ENCODE assay signal across 35 cellular contexts in the genomic region with DNA sequence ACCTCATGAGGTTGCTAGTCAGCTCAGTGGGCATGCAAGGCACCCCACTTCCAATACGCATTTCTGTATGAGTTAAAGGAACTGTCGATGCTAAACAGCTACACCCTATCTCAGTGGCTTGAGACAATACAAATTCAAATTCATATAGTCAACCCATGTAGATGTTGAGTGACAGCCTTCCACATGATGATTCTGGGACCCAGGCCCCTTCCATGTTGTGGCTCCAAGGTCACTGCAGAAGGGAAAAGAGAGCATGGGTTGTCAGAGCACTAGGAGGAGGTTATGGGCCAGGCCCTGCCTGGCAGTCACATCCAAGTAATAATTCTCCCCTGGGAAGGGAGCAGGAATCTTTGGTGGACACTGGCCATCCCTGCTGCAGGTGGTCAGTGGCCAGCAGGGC. TPM values are rescaled to one million over a fixed set of nuclear protein-coding genes. Genes with fewer than 3 reads are reported as not detected.
"Had no signal": no experiment of that assay in that cellular context is flagged by ENCODE, and none has a peak within 500 bp of the region (broad histone marks: within the 10 kb centered on the region; RNA-seq: fewer than 3 reads in every experiment).

No MANE protein-coding gene starts in this region.

- H3K27ac ChIP-seq: body of pancreas, colonic mucosa, dorsolateral prefrontal cortex, esophagus squamous epithelium, gastroesophageal sphincter, WERI-Rb-1 had no signal

- ATAC-seq: activated CD8-positive, alpha-beta T cell treated with anti-CD3 and anti-CD28 coated beads for 36 hours; activated T-cell treated with anti-CD3 and anti-CD28 coated beads, Interleukin-2, amount 50 U/mL, for 4 hours; activated T-helper 17 cell treated with anti-CD3 and anti-CD28 coated beads, Interleukin-2, amount 50 U/mL, for 72 hours; body of pancreas; gastroesophageal sphincter; T-helper 17 cell had no signal

- H3K27me3 ChIP-seq: body of pancreas, colonic mucosa, dorsolateral prefrontal cortex, esophagus squamous epithelium, gastroesophageal sphincter had no signal

- H3K4me3 ChIP-seq: body of pancreas, colonic mucosa, dorsolateral prefrontal cortex, esophagus squamous epithelium, gastroesophageal sphincter had no signal

- H3K36me3 ChIP-seq: colonic mucosa, esophagus squamous epithelium, gastroesophageal sphincter had no signal

- H3K4me3 Mint-ChIP-seq: activated CD8-positive, alpha-beta T cell treated with anti-CD3 and anti-CD28 coated beads for 36 hours; activated naive CD8-positive, alpha-beta T cell; activated T-cell treated with anti-CD3 and anti-CD28 coated beads, Interleukin-2, amount 50 U/mL, for 4 hours; activated T-helper 17 cell treated with anti-CD3 and anti-CD28 coated beads, Interleukin-2, amount 50 U/mL, for 72 hours; T-helper 17 cell; T-helper 2 cell treated with Interferon-gamma antibody and Interleukin-4, amounts not matched to agents 5 μg/mL and 100 μg/mL, for 36 hours had no signal

- DNase-seq: activated CD4-positive, alpha-beta T cell treated with anti-CD3 and anti-CD28 coated beads for 4 hours; activated CD4-positive, alpha-beta T cell treated with anti-CD3 and anti-CD28 coated beads, Interleukin-2, amount 50 U/mL, for 1 hour; activated CD4-positive, alpha-beta T cell treated with anti-CD3 and anti-CD28 coated beads, Interleukin-2, amount 50 U/mL, for 48 hours; activated CD4-positive, CD25-positive, alpha-beta regulatory T cell; activated CD4-positive, CD25-positive, alpha-beta regulatory T cell treated with anti-CD3 and anti-CD28 coated beads, Interleukin-2, amount 50 U/mL, for 72 hours; activated CD8-positive, alpha-beta memory T cell treated with anti-CD3 and anti-CD28 coated beads for 24 hours; activated CD8-positive, alpha-beta T cell treated with anti-CD3 and anti-CD28 coated beads for 36 hours; activated effector memory CD4-positive, alpha-beta T cell treated with Interleukin-2 at 50 U/mL for 16 hours; activated gamma-delta T cell treated with Interleukin-2 at 50 U/mL for 16 hours; activated naive CD4-positive, alpha-beta T cell treated with anti-CD3 and anti-CD28 coated beads, Interleukin-2, amount 50 U/mL, for 16 hours; activated naive CD4-positive, alpha-beta T cell treated with Interleukin-2 at 50 U/mL for 16 hours; activated T-cell treated with anti-CD3 and anti-CD28 coated beads, Interleukin-2, amount 50 U/mL, for 4 hours; amniotic stem cell; aorta; body of pancreas; caudate nucleus; cerebellar nuclear complex; colonic mucosa; dorsolateral prefrontal cortex; effector memory CD4-positive, alpha-beta T cell; erythroblast; esophagus squamous epithelium; foreskin melanocyte; head of caudate nucleus; hippocampal formation; T-helper 1 cell; T-helper 17 cell; T1000; WERI-Rb-1 had no signal

- H3K27ac Mint-ChIP-seq: activated CD8-positive, alpha-beta T cell treated with anti-CD3 and anti-CD28 coated beads for 36 hours; activated naive CD8-positive, alpha-beta T cell; activated T-helper 17 cell treated with anti-CD3 and anti-CD28 coated beads, Interleukin-2, amount 50 U/mL, for 72 hours; T-helper 2 cell treated with Interferon-gamma antibody and Interleukin-4, amounts not matched to agents 5 μg/mL and 100 μg/mL, for 36 hours had no signal

- H3K27me3 Mint-ChIP-seq: activated CD8-positive, alpha-beta T cell treated with anti-CD3 and anti-CD28 coated beads for 36 hours; activated naive CD8-positive, alpha-beta T cell; activated T-helper 17 cell treated with anti-CD3 and anti-CD28 coated beads, Interleukin-2, amount 50 U/mL, for 72 hours; T-helper 17 cell had no signal

- H3K4me1 ChIP-seq: body of pancreas, colonic mucosa had no signal

- H3K9me3 ChIP-seq: body of pancreas, colonic mucosa, esophagus squamous epithelium had no signal

RNA-seq across cellular contexts. Expression of gene C10orf105, which starts 28.2 kb away (rescaled TPM):
- total RNA-seq: body of pancreas, fibroblast of villous mesenchyme, glomerular endothelial cell had no signal
- polyA plus RNA-seq: aorta had no signal
